ENCODE assay signal across 1 cellular context in genomic region chr2:58046585-58047372, GRCh38.
TF ChIP-seq lines count a peak whose summit lies in the region.

VRK2 (plus strand) TSS chr2:58046806; CDS start chr2:58048832, 2,026 bp downstream.

TF ChIP-seq in HepG2, 621 proteins besides CTCF, POLR2A, EP300 and RAD21 (continued from another document and continues in another):
- TF ChIP-seq ZNF234 (CRISPR knock-in tag; conservative IDR thresholded peaks at IDR 0.05) (peak; percentile 97), SP2 (CRISPR knock-in tag; IDR thresholded peaks at IDR 0.05) (peak; percentile 67), REXO4 (CRISPR knock-in tag; IDR thresholded peaks at IDR 0.05; ENCODE audit: borderline replicate concordance) (peak; percentile 99), ZZZ3 (CRISPR knock-in tag; IDR thresholded peaks at IDR 0.05; ENCODE audit: borderline replicate concordance) (peak; percentile 77), TBX2 (CRISPR knock-in tag; IDR thresholded peaks at IDR 0.05; ENCODE audit: borderline replicate concordance) (peak; percentile 95), ZFX (CRISPR knock-in tag; IDR thresholded peaks at IDR 0.05; ENCODE audit: low read depth) (peak; percentile 100), PHF21A (CRISPR knock-in tag; IDR thresholded peaks at IDR 0.05) (peak; percentile 74), ZBTB42 (CRISPR knock-in tag; IDR thresholded peaks at IDR 0.05) (peak; percentile 77), SALL1 (CRISPR knock-in tag; IDR thresholded peaks at IDR 0.05) (peak; percentile 80), ZFP37 (CRISPR knock-in tag; IDR thresholded peaks at IDR 0.05; ENCODE audit: borderline replicate concordance) (peak; percentile 91), RBM22 (optimal IDR thresholded peaks at IDR 0.05; ENCODE audit: low read length) (peak; percentile 52), TAF1 (CRISPR knock-in tag; IDR thresholded peaks at IDR 0.05) (peak; percentile 94), ZNF605 (CRISPR knock-in tag; IDR thresholded peaks at IDR 0.05) (peak; percentile 94), MIER2 (CRISPR knock-in tag; IDR thresholded peaks at IDR 0.05) (0 out of 2 replicates have a peak, but pooled peaks have one; percentile 58), FOXA1 (IDR thresholded peaks at IDR 0.05) (no peak), FOXA1 (CRISPR knock-in tag; IDR thresholded peaks at IDR 0.05) (peak; percentile 61), SRF (IDR thresholded peaks at IDR 0.05; ENCODE audit: low read depth, low read length) (no peak), ZNF569 (CRISPR knock-in tag; IDR thresholded peaks at IDR 0.05; ENCODE audit: borderline replicate concordance) (no peak; the same call in 1 of the 2 replicates), MTA3 (CRISPR knock-in tag; IDR thresholded peaks at IDR 0.05) (0 out of 2 replicates have a peak, but pooled peaks have one; percentile 53), ZMAT3 (CRISPR knock-in tag; conservative IDR thresholded peaks at IDR 0.05) (peak; percentile 99), HOMEZ (CRISPR knock-in tag; IDR thresholded peaks at IDR 0.05; ENCODE audit: low read depth) (peak; percentile 55), ZNF878 (CRISPR knock-in tag; IDR thresholded peaks at IDR 0.05) (peak; percentile 98), SP5 (CRISPR knock-in tag; IDR thresholded peaks at IDR 0.05; ENCODE audit: borderline replicate concordance, low read depth) (0 out of 2 replicates have a peak, but pooled peaks have one; percentile 48), ZSCAN30 (CRISPR knock-in tag; IDR thresholded peaks at IDR 0.05) (peak; percentile 98), MAF1 (CRISPR knock-in tag; IDR thresholded peaks at IDR 0.05; ENCODE audit: borderline replicate concordance) (peak; percentile 84), RXRB (CRISPR knock-in tag; IDR thresholded peaks at IDR 0.05; ENCODE audit: borderline replicate concordance) (peak; percentile 62), ZSCAN29 (CRISPR knock-in tag; conservative IDR thresholded peaks at IDR 0.05) (peak; percentile 97), KIAA2018 (CRISPR knock-in tag; IDR thresholded peaks at IDR 0.05; ENCODE audit: borderline replicate concordance) (no peak), REPIN1 (CRISPR knock-in tag; IDR thresholded peaks at IDR 0.05; ENCODE audit: borderline replicate concordance, low read depth) (peak; percentile 45; the same call in 1 of the 2 replicates), ZNF274 (CRISPR knock-in tag; IDR thresholded peaks at IDR 0.05) (peak; percentile 93), EED (CRISPR knock-in tag; IDR thresholded peaks at IDR 0.05) (peak; percentile 98), AGO2 (optimal IDR thresholded peaks at IDR 0.05; ENCODE audit: low read depth, low read length) (peak; percentile 90), ZNF879 (CRISPR knock-in tag; IDR thresholded peaks at IDR 0.05) (peak; percentile 99), MNT (IDR thresholded peaks at IDR 0.05) (no peak), BCL3 (CRISPR knock-in tag; IDR thresholded peaks at IDR 0.05) (peak; percentile 91), TCF7 (IDR thresholded peaks at IDR 0.05; ENCODE audit: low read depth) (no peak), ZNF616 (CRISPR knock-in tag; IDR thresholded peaks at IDR 0.05; ENCODE audit: low read depth) (peak; percentile 88), ZNF264 (CRISPR knock-in tag; IDR thresholded peaks at IDR 0.05) (no peak; the same call in none of the 2 replicates), JARID2 (CRISPR knock-in tag; IDR thresholded peaks at IDR 0.05; ENCODE audit: insufficient replicate concordance) (no peak), MXD4 (CRISPR knock-in tag; IDR thresholded peaks at IDR 0.05) (peak; percentile 56; the same call in 1 of the 2 replicates), ZNF761 (CRISPR knock-in tag; conservative IDR thresholded peaks at IDR 0.05) (peak; percentile 99), SNAI1 (CRISPR knock-in tag; IDR thresholded peaks at IDR 0.05; ENCODE audit: borderline replicate concordance) (peak; percentile 97)
- TF ChIP-seq, protein P1, sequence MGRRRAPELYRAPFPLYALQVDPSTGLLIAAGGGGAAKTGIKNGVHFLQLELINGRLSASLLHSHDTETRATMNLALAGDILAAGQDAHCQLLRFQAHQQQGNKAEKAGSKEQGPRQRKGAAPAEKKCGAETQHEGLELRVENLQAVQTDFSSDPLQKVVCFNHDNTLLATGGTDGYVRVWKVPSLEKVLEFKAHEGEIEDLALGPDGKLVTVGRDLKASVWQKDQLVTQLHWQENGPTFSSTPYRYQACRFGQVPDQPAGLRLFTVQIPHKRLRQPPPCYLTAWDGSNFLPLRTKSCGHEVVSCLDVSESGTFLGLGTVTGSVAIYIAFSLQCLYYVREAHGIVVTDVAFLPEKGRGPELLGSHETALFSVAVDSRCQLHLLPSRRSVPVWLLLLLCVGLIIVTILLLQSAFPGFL (CRISPR knock-in tag; IDR thresholded peaks at IDR 0.05), result no peak
- TF ChIP-seq, protein P2, sequence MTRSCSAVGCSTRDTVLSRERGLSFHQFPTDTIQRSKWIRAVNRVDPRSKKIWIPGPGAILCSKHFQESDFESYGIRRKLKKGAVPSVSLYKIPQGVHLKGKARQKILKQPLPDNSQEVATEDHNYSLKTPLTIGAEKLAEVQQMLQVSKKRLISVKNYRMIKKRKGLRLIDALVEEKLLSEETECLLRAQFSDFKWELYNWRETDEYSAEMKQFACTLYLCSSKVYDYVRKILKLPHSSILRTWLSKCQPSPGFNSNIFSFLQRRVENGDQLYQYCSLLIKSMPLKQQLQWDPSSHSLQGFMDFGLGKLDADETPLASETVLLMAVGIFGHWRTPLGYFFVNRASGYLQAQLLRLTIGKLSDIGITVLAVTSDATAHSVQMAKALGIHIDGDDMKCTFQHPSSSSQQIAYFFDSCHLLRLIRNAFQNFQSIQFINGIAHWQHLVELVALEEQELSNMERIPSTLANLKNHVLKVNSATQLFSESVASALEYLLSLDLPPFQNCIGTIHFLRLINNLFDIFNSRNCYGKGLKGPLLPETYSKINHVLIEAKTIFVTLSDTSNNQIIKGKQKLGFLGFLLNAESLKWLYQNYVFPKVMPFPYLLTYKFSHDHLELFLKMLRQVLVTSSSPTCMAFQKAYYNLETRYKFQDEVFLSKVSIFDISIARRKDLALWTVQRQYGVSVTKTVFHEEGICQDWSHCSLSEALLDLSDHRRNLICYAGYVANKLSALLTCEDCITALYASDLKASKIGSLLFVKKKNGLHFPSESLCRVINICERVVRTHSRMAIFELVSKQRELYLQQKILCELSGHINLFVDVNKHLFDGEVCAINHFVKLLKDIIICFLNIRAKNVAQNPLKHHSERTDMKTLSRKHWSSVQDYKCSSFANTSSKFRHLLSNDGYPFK (CRISPR knock-in tag; IDR thresholded peaks at IDR 0.05; ENCODE audit: borderline replicate concordance), result peak; percentile 90
- TF ChIP-seq, protein P3, sequence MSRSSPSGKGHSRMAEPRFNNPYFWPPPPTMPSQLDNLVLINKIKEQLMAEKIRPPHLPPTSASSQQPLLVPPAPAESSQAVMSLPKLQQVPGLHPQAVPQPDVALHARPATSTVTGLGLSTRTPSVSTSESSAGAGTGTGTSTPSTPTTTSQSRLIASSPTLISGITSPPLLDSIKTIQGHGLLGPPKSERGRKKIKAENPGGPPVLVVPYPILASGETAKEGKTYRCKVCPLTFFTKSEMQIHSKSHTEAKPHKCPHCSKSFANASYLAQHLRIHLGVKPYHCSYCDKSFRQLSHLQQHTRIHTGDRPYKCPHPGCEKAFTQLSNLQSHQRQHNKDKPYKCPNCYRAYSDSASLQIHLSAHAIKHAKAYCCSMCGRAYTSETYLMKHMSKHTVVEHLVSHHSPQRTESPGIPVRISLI (CRISPR knock-in tag; IDR thresholded peaks at IDR 0.05; ENCODE audit: borderline replicate concordance), result peak; percentile 44; the same call in 1 of the 2 replicates
- TF ChIP-seq, protein P4, sequence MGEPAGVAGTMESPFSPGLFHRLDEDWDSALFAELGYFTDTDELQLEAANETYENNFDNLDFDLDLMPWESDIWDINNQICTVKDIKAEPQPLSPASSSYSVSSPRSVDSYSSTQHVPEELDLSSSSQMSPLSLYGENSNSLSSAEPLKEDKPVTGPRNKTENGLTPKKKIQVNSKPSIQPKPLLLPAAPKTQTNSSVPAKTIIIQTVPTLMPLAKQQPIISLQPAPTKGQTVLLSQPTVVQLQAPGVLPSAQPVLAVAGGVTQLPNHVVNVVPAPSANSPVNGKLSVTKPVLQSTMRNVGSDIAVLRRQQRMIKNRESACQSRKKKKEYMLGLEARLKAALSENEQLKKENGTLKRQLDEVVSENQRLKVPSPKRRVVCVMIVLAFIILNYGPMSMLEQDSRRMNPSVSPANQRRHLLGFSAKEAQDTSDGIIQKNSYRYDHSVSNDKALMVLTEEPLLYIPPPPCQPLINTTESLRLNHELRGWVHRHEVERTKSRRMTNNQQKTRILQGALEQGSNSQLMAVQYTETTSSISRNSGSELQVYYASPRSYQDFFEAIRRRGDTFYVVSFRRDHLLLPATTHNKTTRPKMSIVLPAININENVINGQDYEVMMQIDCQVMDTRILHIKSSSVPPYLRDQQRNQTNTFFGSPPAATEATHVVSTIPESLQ (CRISPR knock-in tag; conservative IDR thresholded peaks at IDR 0.05), result peak; percentile 42; the same call in 1 of the 2 replicates
